21 cellular contexts compared by ENCODE assay signal in genomic region chr15:34126522-34126921, GRCh38.
"Had no signal": no experiment of that assay in that cellular context is flagged by ENCODE, and none has a peak within 500 bp of the region (broad histone marks: within the 10 kb centered on the region; RNA-seq: fewer than 3 reads in every experiment).

No MANE protein-coding gene starts in this region.

- H3K9me3 Mint-ChIP-seq: dendritic cell treated with granulocyte-macrophage colony-stimulating factor and Interleukin-4, amounts not matched to agents 40 ng/mL and 50 ng/mL, for 4 days; effector memory CD8-positive, alpha-beta T cell had no signal

- H3K4me1 Mint-ChIP-seq: naive thymus-derived CD8-positive, alpha-beta T cell; stimulated activated effector memory CD8-positive, alpha-beta T cell treated with anti-CD3 and anti-CD28 coated beads, Interleukin-12 subunit alpha, Interleukin-12 subunit beta, amount 100 ng/mL, for 72 hours had no signal

- H3K27ac Mint-ChIP-seq: dendritic cell treated with granulocyte-macrophage colony-stimulating factor and Interleukin-4, amounts not matched to agents 40 ng/mL and 50 ng/mL, for 4 days; effector memory CD8-positive, alpha-beta T cell; naive thymus-derived CD8-positive, alpha-beta T cell; progenitor cell of endocrine pancreas; stimulated activated effector memory CD8-positive, alpha-beta T cell treated with anti-CD3 and anti-CD28 coated beads, Interleukin-12 subunit alpha, Interleukin-12 subunit beta, amount 100 ng/mL, for 72 hours had no signal

- H3K36me3 Mint-ChIP-seq: naive thymus-derived CD8-positive, alpha-beta T cell; stimulated activated effector memory CD8-positive, alpha-beta T cell treated with anti-CD3 and anti-CD28 coated beads, Interleukin-12 subunit alpha, Interleukin-12 subunit beta, amount 100 ng/mL, for 72 hours had no signal

- H3K9me3 ChIP-seq: esophagus muscularis mucosa, gastroesophageal sphincter, mucosa of descending colon, ovary, right lobe of liver, suprapubic skin, tibial artery had no signal

- H3K27me3 Mint-ChIP-seq: progenitor cell of endocrine pancreas had no signal

- H3K27me3 ChIP-seq: esophagus muscularis mucosa, gastroesophageal sphincter, ovary, right lobe of liver, suprapubic skin had no signal

- H3K36me3 ChIP-seq: esophagus muscularis mucosa, gastroesophageal sphincter, ovary, right lobe of liver, suprapubic skin, tibial artery had no signal

- H3K4me3 ChIP-seq: esophagus muscularis mucosa, gastroesophageal sphincter, mucosa of descending colon, ovary, right lobe of liver, suprapubic skin, tibial artery had no signal

- DNase-seq: effector memory CD8-positive, alpha-beta T cell; glutamatergic neuron; left colon; mesendoderm; mucosa of descending colon; naive thymus-derived CD8-positive, alpha-beta T cell; nucleus accumbens; ovary; right lobe of liver; stimulated activated CD4-positive, alpha-beta T cell treated with anti-CD3 and anti-CD28 coated beads, Interleukin-4, amount 100 ng/mL, for 1 hour; stimulated activated CD8-positive, alpha-beta memory T cell treated with anti-CD3 and anti-CD28 coated beads, Interleukin-4, amount 100 ng/mL, for 48 hours; stimulated activated naive CD8-positive, alpha-beta T cell treated with anti-CD3 and anti-CD28 coated beads, Interleukin-15, Interleukin-2, amounts not matched to agents 100 U/mL and 50 U/mL, for 24 hours; tibial artery had no signal

- H3K4me1 ChIP-seq: esophagus muscularis mucosa, gastroesophageal sphincter, right lobe of liver, suprapubic skin, tibial artery had no signal

- H3K4me3 Mint-ChIP-seq: dendritic cell treated with granulocyte-macrophage colony-stimulating factor and Interleukin-4, amounts not matched to agents 40 ng/mL and 50 ng/mL, for 4 days; effector memory CD8-positive, alpha-beta T cell; naive thymus-derived CD8-positive, alpha-beta T cell; neural crest cell; stimulated activated effector memory CD8-positive, alpha-beta T cell treated with anti-CD3 and anti-CD28 coated beads, Interleukin-12 subunit alpha, Interleukin-12 subunit beta, amount 100 ng/mL, for 72 hours had no signal

- H3K27ac ChIP-seq: epithelial cell of prostate, esophagus muscularis mucosa, gastroesophageal sphincter, ovary, right lobe of liver, suprapubic skin, tibial artery had no signal
